In genomic region chr1:168419746-168420145, GRCh38 we compare ENCODE assay signal across 20 cellular contexts.
DNase-seq lines count a peak whose midpoint lies in the region; ATAC-seq and TF ChIP-seq lines count a peak whose summit lies in the region.
"Had no signal": no experiment of that assay in that cellular context is flagged by ENCODE, and none has a peak within 500 bp of the region (broad histone marks: within the 10 kb centered on the region; RNA-seq: fewer than 3 reads in every experiment).

No MANE protein-coding gene starts in this region.

- intact Hi-C loops in activated CD8-positive, alpha-beta T cell treated with anti-CD3 and anti-CD28 coated beads for 36 hours (cut with micrococcal nuclease) = no loop called here

- H3K4me3 Mint-ChIP-seq in activated CD8-positive, alpha-beta T cell treated with anti-CD3 and anti-CD28 coated beads for 36 hours = no peak overlapping the region
- H3K4me3 Mint-ChIP-seq in activated CD8-positive, alpha-beta T cell treated with anti-CD3 and anti-CD28 coated beads, Interleukin-2, amount 10 ng/mL, durations not matched to agents 7 days and 5 days = no peak overlapping the region
- no peak overlapping the region for H3K4me3 Mint-ChIP-seq in central memory CD8-positive, alpha-beta T cell
- H3K4me3 Mint-ChIP-seq: nephron progenitor cell had no signal

- TF ChIP-seq CTCF in activated CD8-positive, alpha-beta T cell treated with anti-CD3 and anti-CD28 coated beads for 36 hours (IDR thresholded peaks at IDR 0.05) = no peak
- no peak for TF ChIP-seq CTCF in omental fat pad (IDR thresholded peaks at IDR 0.05)

- H3K36me3 Mint-ChIP-seq in activated CD8-positive, alpha-beta T cell treated with anti-CD3 and anti-CD28 coated beads for 36 hours (ENCODE audit: low read depth) = no peaks in the 10 kb centered on the region
- H3K36me3 Mint-ChIP-seq in activated CD8-positive, alpha-beta T cell treated with anti-CD3 and anti-CD28 coated beads, Interleukin-2, amount 10 ng/mL, durations not matched to agents 7 days and 5 days (ENCODE audit: low read depth) = peaks cover 11% of the 10 kb centered on the region
- peaks cover 2% of the 10 kb centered on the region for H3K36me3 Mint-ChIP-seq in central memory CD8-positive, alpha-beta T cell (ENCODE audit: insufficient read depth)

- ATAC-seq in activated CD8-positive, alpha-beta T cell treated with anti-CD3 and anti-CD28 coated beads for 36 hours = no peak
- no peak for ATAC-seq in activated CD8-positive, alpha-beta T cell treated with anti-CD3 and anti-CD28 coated beads, Interleukin-2, amount 10 ng/mL, durations not matched to agents 7 days and 5 days
- no peak for ATAC-seq in central memory CD8-positive, alpha-beta T cell (replicated peaks; ENCODE audit: extremely low read depth, poor library complexity, severe bottlenecking)
- peak; percentile 87 for ATAC-seq in omental fat pad (ENCODE audit: low FRiP score)
- ATAC-seq: left lung, upper lobe of right lung had no signal

- no peaks in the 10 kb centered on the region for H3K9me3 Mint-ChIP-seq in activated CD8-positive, alpha-beta T cell treated with anti-CD3 and anti-CD28 coated beads for 36 hours
- H3K9me3 Mint-ChIP-seq in activated CD8-positive, alpha-beta T cell treated with anti-CD3 and anti-CD28 coated beads, Interleukin-2, amount 10 ng/mL, durations not matched to agents 7 days and 5 days (ENCODE audit: insufficient read depth) = peaks cover 6% of the 10 kb centered on the region
- no peaks in the 10 kb centered on the region for H3K9me3 Mint-ChIP-seq in central memory CD8-positive, alpha-beta T cell
- H3K9me3 Mint-ChIP-seq: nephron progenitor cell had no signal

- POLR2A ChIA-PET in activated CD8-positive, alpha-beta T cell treated with anti-CD3 and anti-CD28 coated beads for 36 hours (lab: Charles Lee) = no interaction called here
- POLR2A ChIA-PET in activated CD8-positive, alpha-beta T cell treated with anti-CD3 and anti-CD28 coated beads, Interleukin-2, amount 10 ng/mL, durations not matched to agents 7 days and 5 days (lab: Charles Lee) = no interaction called here

- CTCF ChIA-PET in activated CD8-positive, alpha-beta T cell treated with anti-CD3 and anti-CD28 coated beads for 36 hours (lab: Charles Lee) = interaction anchor here (3.6 kb wide), 1 partner anchor 77 kb away, joined by 31 read pairs; no protein-coding TSS in a partner anchor
- CTCF ChIA-PET in activated CD8-positive, alpha-beta T cell treated with anti-CD3 and anti-CD28 coated beads, Interleukin-2, amount 10 ng/mL, durations not matched to agents 7 days and 5 days (lab: Charles Lee) = interaction anchor here (3.9 to 5.4 kb wide), 2 partner anchors 20 to 78 kb away, joined by 35 to 40 read pairs; no protein-coding TSS in a partner anchor

- H3K27me3 Mint-ChIP-seq in activated CD8-positive, alpha-beta T cell treated with anti-CD3 and anti-CD28 coated beads for 36 hours = no peaks in the 10 kb centered on the region
- H3K27me3 Mint-ChIP-seq in activated CD8-positive, alpha-beta T cell treated with anti-CD3 and anti-CD28 coated beads, Interleukin-2, amount 10 ng/mL, durations not matched to agents 7 days and 5 days (ENCODE audit: low read depth) = no peaks in the 10 kb centered on the region
- H3K27me3 Mint-ChIP-seq in central memory CD8-positive, alpha-beta T cell = no peaks in the 10 kb centered on the region

- DNase-seq in activated CD8-positive, alpha-beta T cell treated with anti-CD3 and anti-CD28 coated beads for 36 hours = no peak
- no peak for DNase-seq in activated CD8-positive, alpha-beta T cell treated with anti-CD3 and anti-CD28 coated beads, Interleukin-2, amount 10 ng/mL, durations not matched to agents 7 days and 5 days
- DNase-seq in RPMI7951 (ENCODE audit: low read depth) (peak; percentile 37), omental fat pad (ENCODE audit: low spot score) (no peak), SIG-M5 treated with dmso at 0.1 percent for 504 hours (lab: John Stamatoyannopoulos, UW; ENCODE audit: unreplicated experiment) (no peak), anterior cingulate cortex (lab: John Stamatoyannopoulos, UW) (no peak)
- no peak for DNase-seq in central memory CD8-positive, alpha-beta T cell (ENCODE audit: low spot score in 2 of 2)
- DNase-seq in activated T-cell treated with anti-CD3 and anti-CD28 coated beads, Interleukin-2, amount 50 U/mL, for 1 hour = no peak
- DNase-seq: dermis blood vessel endothelial cell, H7, head of caudate nucleus, left lung, NCI-H1694 treated with DMSO at 0.1 percent for 48 hours, NCI-H774, nephron progenitor cell, posterior cingulate gyrus, SHP77, sigmoid colon, T-helper 1 cell, upper lobe of right lung had no signal

- H3K27ac Mint-ChIP-seq in activated CD8-positive, alpha-beta T cell treated with anti-CD3 and anti-CD28 coated beads for 36 hours = peak overlapping the region; percentile 10
- no peak overlapping the region for H3K27ac Mint-ChIP-seq in activated CD8-positive, alpha-beta T cell treated with anti-CD3 and anti-CD28 coated beads, Interleukin-2, amount 10 ng/mL, durations not matched to agents 7 days and 5 days
- peak overlapping the region; percentile 61 for H3K27ac Mint-ChIP-seq in central memory CD8-positive, alpha-beta T cell (ENCODE audit: low read depth)
- H3K27ac Mint-ChIP-seq: nephron progenitor cell had no signal

- H3K4me1 Mint-ChIP-seq in activated CD8-positive, alpha-beta T cell treated with anti-CD3 and anti-CD28 coated beads for 36 hours (ENCODE audit: low read depth) = peaks cover 31% of the 10 kb centered on the region
- H3K4me1 Mint-ChIP-seq in activated CD8-positive, alpha-beta T cell treated with anti-CD3 and anti-CD28 coated beads, Interleukin-2, amount 10 ng/mL, durations not matched to agents 7 days and 5 days (ENCODE audit: low read depth) = peaks cover 34% of the 10 kb centered on the region
- H3K4me1 Mint-ChIP-seq in central memory CD8-positive, alpha-beta T cell = peaks cover 36% of the 10 kb centered on the region
- H3K4me1 Mint-ChIP-seq: nephron progenitor cell had no signal
